8 cellular contexts compared by ENCODE assay signal in the genomic region with DNA sequence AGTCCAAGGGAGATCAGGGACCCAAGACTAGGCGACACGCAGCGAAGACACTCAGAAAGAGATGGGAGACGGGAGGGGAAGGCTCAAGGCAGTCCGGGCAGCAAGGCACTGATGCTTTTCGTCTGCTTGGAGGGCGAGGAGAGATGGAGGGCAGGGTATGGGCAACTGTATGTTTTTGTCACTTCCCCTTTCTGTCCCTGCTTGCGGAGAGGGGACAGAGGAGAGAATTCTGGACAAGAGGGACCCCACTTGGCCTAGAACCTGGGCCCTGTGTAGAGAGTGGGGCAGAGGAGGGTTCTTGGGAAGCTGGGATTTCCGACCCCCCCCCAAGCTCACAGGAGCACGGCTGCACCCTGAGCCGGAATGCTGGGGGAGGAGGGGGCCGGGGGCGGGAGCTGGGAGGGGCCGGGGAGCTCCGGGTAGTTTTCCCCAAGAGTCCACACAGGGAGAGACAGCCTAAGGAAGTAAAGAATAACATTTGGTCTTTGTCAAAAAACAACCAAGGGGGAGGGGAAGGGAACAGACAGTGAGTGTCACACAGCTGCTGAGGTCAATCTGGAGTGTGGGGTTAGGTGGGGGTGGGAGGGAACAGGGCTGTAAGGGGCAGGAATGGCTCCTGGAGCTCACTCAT. TPM values are rescaled to one million over a fixed set of nuclear protein-coding genes. Genes with fewer than 3 reads are reported as not detected.
A peak's percentile ranks its signal among the peaks of the same experiment; 100 is the strongest.
DNase-seq lines count a peak whose midpoint lies in the region; ATAC-seq, FAIRE-seq and TF ChIP-seq lines count a peak whose summit lies in the region.

No MANE protein-coding gene starts in this region.

- peak; percentile 88 for FAIRE-seq in GM19239 (lab: Jason Lieb, UNC)

- POLR2A ChIA-PET in GM10248 (lab: Yijun Ruan, JAX) = interaction anchor here (0.5 to 1.5 kb wide), 2 partner anchors 48 to 148 kb away, joined by 3 to 5 read pairs; a partner anchor contains a TSS

- 34% methylated on average over 13 of the region's 15 CpGs for WGBS in esophagus muscularis mucosa
- WGBS in prostate gland = 31% methylated on average over 15 of the region's 15 CpGs

- H3K27ac ChIP-seq in esophagus muscularis mucosa (replicated peaks in 1 of 4) (peak overlapping the region; percentile 89 to 96 (median 92)), prostate gland (peak overlapping the region; percentile 96 to 99)

- H3K4me3 ChIP-seq in esophagus muscularis mucosa (peak overlapping the region; percentile 87 to 100 (median 94)), prostate gland (peak overlapping the region; percentile 76 to 98)

- H3K9me3 ChIP-seq in esophagus muscularis mucosa = no peaks in the 10 kb centered on the region
- no peaks in the 10 kb centered on the region for H3K9me3 ChIP-seq in prostate gland

- TF ChIP-seq CTCF in esophagus muscularis mucosa (IDR thresholded peaks at IDR 0.05) (no peak), prostate gland (IDR thresholded peaks at IDR 0.05) (no peak), GM10248 (IDR thresholded peaks at IDR 0.05; ENCODE audit: control extremely low read depth, extremely low read depth, low read depth, missing control alignments) (no peak)

- TF ChIP-seq EP300 in esophagus muscularis mucosa (IDR thresholded peaks at IDR 0.05) = no peak

- no peak for ATAC-seq in GM21367 (IDR thresholded peaks at IDR 0.05; ENCODE audit: unreplicated experiment)

- TF ChIP-seq POLR2A in esophagus muscularis mucosa (IDR thresholded peaks at IDR 0.05; ENCODE audit: low read depth) (no peak), prostate gland (IDR thresholded peaks at IDR 0.05) (no peak)

- CTCF ChIA-PET in GM10248 (lab: Yijun Ruan, JAX) = interaction anchor here (1.3 to 3.1 kb wide), 8 partner anchors 13 to 147 kb away, joined by 4 to 20 read pairs (median 8); a partner anchor contains a TSS

- DNase-seq in GM19239 (ENCODE audit: insufficient read length, low spot score) = no peak
- peak; percentile 9 for DNase-seq in SIG-M5 (lab: John Stamatoyannopoulos, UW)
- DNase-seq in esophagus muscularis mucosa (ENCODE audit: extremely low spot score) = no peak
- no peak for DNase-seq in prostate gland (ENCODE audit: low spot score)
- no peak for DNase-seq in GM10248 (ENCODE audit: extremely low spot score)
- DNase-seq in GM03348 (ENCODE audit: low spot score) = no peak
- DNase-seq in NCI-H748 treated with DMSO at 0.1 percent for 48 hours (lab: John Stamatoyannopoulos, UW) = no peak

- intact Hi-C loops in esophagus muscularis mucosa (cut with DNase I) (no loop called here), prostate gland (cut with DNase I) (loop anchor here (5.0 kb wide), 1 partner anchor 47 kb away; a partner anchor contains a TSS)

- H3K27me3 ChIP-seq in esophagus muscularis mucosa = no peaks in the 10 kb centered on the region
- H3K27me3 ChIP-seq in prostate gland (replicated peaks; ENCODE audit: insufficient read depth) = no peaks in the 10 kb centered on the region

- peaks cover 36 to 55% (median 46%) of the 10 kb centered on the region in 4 donors for H3K4me1 ChIP-seq in esophagus muscularis mucosa
- H3K4me1 ChIP-seq in prostate gland (replicated peaks) = peaks cover 32% of the 10 kb centered on the region

- peaks cover 23 to 37% (median 35%) of the 10 kb centered on the region in 4 donors for H3K36me3 ChIP-seq in esophagus muscularis mucosa
- H3K36me3 ChIP-seq in prostate gland = peaks cover 6 to 13% of the 10 kb centered on the region in 2 donors

RNA-seq across cellular contexts. Expression of a gene that starts 1.8 kb away (rescaled TPM):
- total RNA-seq in esophagus muscularis mucosa (10 to 100 TPM; 36.2 to 53.2 (median 44.0) TPM), prostate gland (100 to 1,000 TPM in 1 of 2 donors, 10 to 100 TPM in 1; 66.8 to 202 TPM)

RNA-seq across cellular contexts. Expression of a gene that starts 2.0 kb away (rescaled TPM):
- under 1 TPM; 0.13 to 0.83 (median 0.48) TPM for total RNA-seq in esophagus muscularis mucosa
- total RNA-seq in prostate gland = 1 to 10 TPM; 2.3 to 9.7 TPM

RNA-seq across cellular contexts. Expression of a gene that starts 10.5 kb away (rescaled TPM):
- total RNA-seq in esophagus muscularis mucosa (under 1 TPM in 2 of 4 donors, not detected in 2; 0.83 to 0.92 TPM), prostate gland (10 to 100 TPM in 1 of 2 donors, 1 to 10 TPM in 1; 2.5 to 19.5 TPM)

RNA-seq across cellular contexts. Expression of a gene that starts 18.0 kb away (rescaled TPM):
- 10 to 100 TPM; 12.0 to 42.2 (median 18.3) TPM for total RNA-seq in esophagus muscularis mucosa
- 10 to 100 TPM; 11.8 to 49.5 TPM for total RNA-seq in prostate gland

RNA-seq across cellular contexts. Expression of a gene that starts 28.2 kb away (rescaled TPM):
- total RNA-seq in esophagus muscularis mucosa = 10 to 100 TPM in 3 of 4 donors, 1 to 10 TPM in 1; 6.6 to 16.8 (median 12.0) TPM
- total RNA-seq in prostate gland = 10 to 100 TPM; 20.1 to 36.1 TPM
